In the genomic region with DNA sequence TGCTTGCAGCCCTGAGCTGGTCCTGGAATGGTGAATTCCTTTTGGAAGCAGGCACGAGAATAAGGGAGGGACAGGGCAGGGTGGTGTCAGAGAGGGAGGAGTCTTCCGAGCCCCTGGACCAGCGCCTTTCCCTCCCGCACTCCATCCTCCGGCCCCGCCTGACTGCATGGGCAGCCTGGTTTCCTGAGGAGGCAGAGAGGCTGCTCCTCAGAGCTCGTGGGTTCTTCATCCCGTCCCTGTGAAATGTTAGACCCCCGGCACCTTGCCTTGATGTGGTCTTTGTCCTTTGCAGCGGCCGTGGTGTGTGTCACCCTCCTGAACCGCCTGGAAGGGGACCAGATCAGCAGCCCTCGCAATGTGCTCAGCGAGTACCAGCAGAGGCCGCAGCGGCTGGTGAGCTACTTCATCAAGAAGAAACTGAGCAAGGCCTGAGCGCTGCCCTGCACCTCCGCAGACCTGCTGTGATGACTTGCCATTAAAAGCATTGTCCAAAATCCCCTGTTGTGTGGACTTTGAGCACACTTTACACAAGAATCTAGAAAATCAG, we compare ENCODE assay signal across 24 cellular contexts. TPM values are rescaled to one million over a fixed set of nuclear protein-coding genes. Genes with fewer than 3 reads are reported as not detected.
DNase-seq lines count a peak whose midpoint lies in the region; ATAC-seq, FAIRE-seq and TF ChIP-seq lines count a peak whose summit lies in the region.
"Had no signal": no experiment of that assay in that cellular context is flagged by ENCODE, and none has a peak within 500 bp of the region (broad histone marks: within the 10 kb centered on the region; RNA-seq: fewer than 3 reads in every experiment).

No MANE protein-coding gene starts in this region.

- H3K27ac Mint-ChIP-seq in activated CD4-positive, alpha-beta T cell treated with anti-CD3 and anti-CD28 coated beads, Interleukin-2, amount 10 ng/mL, durations not matched to agents 24 days and 14 days = no peak overlapping the region
- H3K27ac Mint-ChIP-seq in activated CD4-positive, alpha-beta T cell treated with anti-CD3 and anti-CD28 coated beads for 36 hours = no peak overlapping the region
- H3K27ac Mint-ChIP-seq in CD4-positive, CD25-positive, alpha-beta regulatory T cell = peak overlapping the region in 2 of 3 donors; percentile 36 to 50
- no peak overlapping the region for H3K27ac Mint-ChIP-seq in endothelial cell (ENCODE audit: unreplicated experiment)
- no peak overlapping the region for H3K27ac Mint-ChIP-seq in osteocyte (ENCODE audit: unreplicated experiment)
- no peak overlapping the region for H3K27ac Mint-ChIP-seq in activated naive CD4-positive, alpha-beta T cell treated with anti-CD3 and anti-CD28 coated beads, Interleukin-2, amount 50 U/mL, for 72 hours
- H3K27ac Mint-ChIP-seq: H9, HFFc6 had no signal

- intact Hi-C loops in activated CD4-positive, alpha-beta T cell treated with anti-CD3 and anti-CD28 coated beads, Interleukin-2, amount 10 ng/mL, durations not matched to agents 24 days and 14 days (cut with micrococcal nuclease) = no loop called here
- intact Hi-C loops in activated CD4-positive, alpha-beta T cell treated with anti-CD3 and anti-CD28 coated beads for 36 hours (cut with DNase I, micrococcal nuclease) = no loop called here
- intact Hi-C loops in pancreas (cut with DNase I) = loop anchor here in 2 of 3 donors (5.0 to 10.0 kb wide), 3 partner anchors 73 to 161 kb away; partner anchors contain the start of genes PKD1L1 (in 2 of the 2) and C7orf57 (in 1 of the 2)

- no peaks in the 10 kb centered on the region for H3K9me3 Mint-ChIP-seq in activated CD4-positive, alpha-beta T cell treated with anti-CD3 and anti-CD28 coated beads, Interleukin-2, amount 10 ng/mL, durations not matched to agents 24 days and 14 days
- H3K9me3 Mint-ChIP-seq in activated CD4-positive, alpha-beta T cell treated with anti-CD3 and anti-CD28 coated beads for 36 hours (ENCODE audit: low read depth) = no peaks in the 10 kb centered on the region
- no peaks in the 10 kb centered on the region for H3K9me3 Mint-ChIP-seq in CD4-positive, CD25-positive, alpha-beta regulatory T cell
- no peaks in the 10 kb centered on the region for H3K9me3 Mint-ChIP-seq in endothelial cell (ENCODE audit: unreplicated experiment)
- no peaks in the 10 kb centered on the region for H3K9me3 Mint-ChIP-seq in osteocyte (ENCODE audit: unreplicated experiment)
- H3K9me3 Mint-ChIP-seq in activated naive CD4-positive, alpha-beta T cell treated with anti-CD3 and anti-CD28 coated beads, Interleukin-2, amount 50 U/mL, for 72 hours = no peaks in the 10 kb centered on the region
- H3K9me3 Mint-ChIP-seq: CD8-positive, alpha-beta T cell; H9; HFFc6 had no signal

- peaks cover 59% of the 10 kb centered on the region for H3K36me3 ChIP-seq in CD4-positive, CD25-positive, alpha-beta regulatory T cell (ENCODE audit: control insufficient read depth, insufficient read depth, low read length)
- H3K36me3 ChIP-seq in pancreas = peaks cover 0 to 7% (median 0%) of the 10 kb centered on the region in 3 donors
- H3K36me3 ChIP-seq: BLaER1 had no signal

- H3K4me3 ChIP-seq in CD4-positive, CD25-positive, alpha-beta regulatory T cell (ENCODE audit: low read depth, low read length) = no peak overlapping the region
- H3K4me3 ChIP-seq in pancreas = no peak overlapping the region
- H3K4me3 ChIP-seq: BLaER1, GM23248, PC-9, SJCRH30 had no signal

- H3K4me1 ChIP-seq in CD4-positive, CD25-positive, alpha-beta regulatory T cell (ENCODE audit: control insufficient read depth, insufficient read depth, low read length, poor library complexity, severe bottlenecking) = peaks cover 10% of the 10 kb centered on the region
- H3K4me1 ChIP-seq in pancreas = peaks cover 0 to 4% (median 0%) of the 10 kb centered on the region in 3 donors
- H3K4me1 ChIP-seq: BLaER1, SJCRH30 had no signal

- POLR2A ChIA-PET in activated CD4-positive, alpha-beta T cell treated with anti-CD3 and anti-CD28 coated beads for 36 hours (lab: Charles Lee) = no interaction called here

- no peaks in the 10 kb centered on the region for H3K27me3 ChIP-seq in CD4-positive, CD25-positive, alpha-beta regulatory T cell (ENCODE audit: control insufficient read depth, insufficient read depth, low read length)
- H3K27me3 ChIP-seq in pancreas = no peaks in the 10 kb centered on the region
- H3K27me3 ChIP-seq: BLaER1, SJCRH30 had no signal

- no peak for ATAC-seq in activated CD4-positive, alpha-beta T cell treated with anti-CD3 and anti-CD28 coated beads for 36 hours
- no peak for ATAC-seq in CD4-positive, CD25-positive, alpha-beta regulatory T cell (ENCODE audit: low read depth in 2 of 2)
- no peak for ATAC-seq in activated naive CD4-positive, alpha-beta T cell treated with anti-CD3 and anti-CD28 coated beads, Interleukin-2, amount 50 U/mL, for 72 hours
- no peak for ATAC-seq in HG02981 (IDR thresholded peaks at IDR 0.05; ENCODE audit: unreplicated experiment)
- no peak for ATAC-seq in pancreas
- ATAC-seq: CD8-positive, alpha-beta T cell had no signal

- H3K27ac ChIP-seq in CD4-positive, CD25-positive, alpha-beta regulatory T cell (ENCODE audit: insufficient read depth, low read length, poor library complexity, severe bottlenecking) = no peak overlapping the region
- no peak overlapping the region for H3K27ac ChIP-seq in pancreas
- H3K27ac ChIP-seq: 22Rv1, BLaER1, GM23248, PC-9, SJCRH30 had no signal

- no peak for TF ChIP-seq CTCF in endothelial cell (IDR thresholded peaks at IDR 0.05; ENCODE audit: unreplicated experiment)
- TF ChIP-seq CTCF in osteocyte (IDR thresholded peaks at IDR 0.05) = no peak
- no peak for TF ChIP-seq CTCF in pancreas (IDR thresholded peaks at IDR 0.05)

- peaks cover 16% of the 10 kb centered on the region for H3K4me1 Mint-ChIP-seq in activated CD4-positive, alpha-beta T cell treated with anti-CD3 and anti-CD28 coated beads, Interleukin-2, amount 10 ng/mL, durations not matched to agents 24 days and 14 days
- peaks cover 10% of the 10 kb centered on the region for H3K4me1 Mint-ChIP-seq in activated CD4-positive, alpha-beta T cell treated with anti-CD3 and anti-CD28 coated beads for 36 hours
- peaks cover 11 to 23% (median 16%) of the 10 kb centered on the region in 4 donors for H3K4me1 Mint-ChIP-seq in CD4-positive, CD25-positive, alpha-beta regulatory T cell
- H3K4me1 Mint-ChIP-seq in endothelial cell (ENCODE audit: unreplicated experiment) (peaks cover 3% of the 10 kb centered on the region), osteocyte (ENCODE audit: unreplicated experiment) (no peaks in the 10 kb centered on the region)

- WGBS in pancreas, 2 donors = 87 to 91% methylated on average over 18 of the region's 18 CpGs

- CTCF ChIA-PET in activated CD4-positive, alpha-beta T cell treated with anti-CD3 and anti-CD28 coated beads for 36 hours (lab: Charles Lee) = interaction anchor here (0.7 to 4.2 kb wide), 7 partner anchors 24 to 163 kb away, joined by 3 to 51 read pairs (median 22); no protein-coding TSS in a partner anchor

- no peaks in the 10 kb centered on the region for H3K9me3 ChIP-seq in CD4-positive, CD25-positive, alpha-beta regulatory T cell (ENCODE audit: control insufficient read depth in 2 of 2, low read length in 2 of 2)
- H3K9me3 ChIP-seq in pancreas = no peaks in the 10 kb centered on the region
- H3K9me3 ChIP-seq: BLaER1, SJCRH30 had no signal

- peak; percentile 57 for DNase-seq in activated CD4-positive, alpha-beta T cell treated with anti-CD3 and anti-CD28 coated beads, Interleukin-2, amount 10 ng/mL, durations not matched to agents 24 days and 14 days
- DNase-seq in activated CD4-positive, alpha-beta T cell treated with anti-CD3 and anti-CD28 coated beads for 36 hours = no peak
- no peak for DNase-seq in CD4-positive, CD25-positive, alpha-beta regulatory T cell
- no peak for DNase-seq in endothelial cell (ENCODE audit: low spot score)
- peak; percentile 77 for DNase-seq in osteocyte (ENCODE audit: extremely low spot score, unreplicated experiment)
- DNase-seq in activated naive CD4-positive, alpha-beta T cell treated with anti-CD3 and anti-CD28 coated beads, Interleukin-2, amount 50 U/mL, for 72 hours (ENCODE audit: low spot score in 2 of 2) = no peak
- no peak for DNase-seq in pancreas
- DNase-seq: ACHN; CD8-positive, alpha-beta T cell; DND-41; GM23248; H9; HFFc6; MM.1S; NCI-H1048; NCI-H1417 treated with DMSO at 0.1 percent for 48 hours; NCI-H1930; NCI-H510A; PC-9; SJCRH30 had no signal

- H3K36me3 Mint-ChIP-seq in activated CD4-positive, alpha-beta T cell treated with anti-CD3 and anti-CD28 coated beads, Interleukin-2, amount 10 ng/mL, durations not matched to agents 24 days and 14 days (ENCODE audit: low read depth) = peaks cover 56% of the 10 kb centered on the region
- peaks cover 34% of the 10 kb centered on the region for H3K36me3 Mint-ChIP-seq in activated CD4-positive, alpha-beta T cell treated with anti-CD3 and anti-CD28 coated beads for 36 hours (ENCODE audit: low read depth)
- H3K36me3 Mint-ChIP-seq in CD4-positive, CD25-positive, alpha-beta regulatory T cell = peaks cover 48% of the 10 kb centered on the region
- H3K36me3 Mint-ChIP-seq in endothelial cell (ENCODE audit: low read depth, unreplicated experiment) = peaks cover 48% of the 10 kb centered on the region
- peaks cover 33% of the 10 kb centered on the region for H3K36me3 Mint-ChIP-seq in osteocyte (ENCODE audit: unreplicated experiment)
- H3K36me3 Mint-ChIP-seq in activated naive CD4-positive, alpha-beta T cell treated with anti-CD3 and anti-CD28 coated beads, Interleukin-2, amount 50 U/mL, for 72 hours = peaks cover 11 to 14% of the 10 kb centered on the region in 2 donors

- H3K4me3 Mint-ChIP-seq in activated CD4-positive, alpha-beta T cell treated with anti-CD3 and anti-CD28 coated beads, Interleukin-2, amount 10 ng/mL, durations not matched to agents 24 days and 14 days = no peak overlapping the region
- H3K4me3 Mint-ChIP-seq in activated CD4-positive, alpha-beta T cell treated with anti-CD3 and anti-CD28 coated beads for 36 hours = no peak overlapping the region
- no peak overlapping the region for H3K4me3 Mint-ChIP-seq in CD4-positive, CD25-positive, alpha-beta regulatory T cell
- H3K4me3 Mint-ChIP-seq in endothelial cell (ENCODE audit: unreplicated experiment) = peak overlapping the region; percentile 39
- H3K4me3 Mint-ChIP-seq in osteocyte (ENCODE audit: unreplicated experiment) = no peak overlapping the region
- H3K4me3 Mint-ChIP-seq: CD8-positive, alpha-beta T cell; H9; HFFc6 had no signal

- no peak for FAIRE-seq in pancreas (lab: Jason Lieb, UNC)
- FAIRE-seq: GM12891 had no signal

- H3K27me3 Mint-ChIP-seq in activated CD4-positive, alpha-beta T cell treated with anti-CD3 and anti-CD28 coated beads, Interleukin-2, amount 10 ng/mL, durations not matched to agents 24 days and 14 days = no peaks in the 10 kb centered on the region
- no peaks in the 10 kb centered on the region for H3K27me3 Mint-ChIP-seq in activated CD4-positive, alpha-beta T cell treated with anti-CD3 and anti-CD28 coated beads for 36 hours
- no peaks in the 10 kb centered on the region for H3K27me3 Mint-ChIP-seq in CD4-positive, CD25-positive, alpha-beta regulatory T cell
- H3K27me3 Mint-ChIP-seq in endothelial cell (ENCODE audit: unreplicated experiment) (peaks cover 12% of the 10 kb centered on the region), osteocyte (ENCODE audit: unreplicated experiment) (no peaks in the 10 kb centered on the region)

RNA-seq across cellular contexts. Expression of gene UPP1, which starts 18.9 kb away (rescaled TPM):
- 61.5 and 64.2 TPM in 2 replicates for total RNA-seq in activated CD4-positive, alpha-beta T cell treated with anti-CD3 and anti-CD28 coated beads, Interleukin-2, amount 10 ng/mL, durations not matched to agents 24 days and 14 days
- 10 to 100 TPM; 51.6 to 70.7 TPM for total RNA-seq in activated CD4-positive, alpha-beta T cell treated with anti-CD3 and anti-CD28 coated beads for 36 hours
- total RNA-seq in CD4-positive, CD25-positive, alpha-beta regulatory T cell = 66.6 TPM
- 100 to 1,000 TPM in 3 of 4 donors, 10 to 100 TPM in 1; 98.1 to 123 (median 110) TPM for polyA plus RNA-seq in CD4-positive, CD25-positive, alpha-beta regulatory T cell
- total RNA-seq in endothelial cell (ENCODE audit: unreplicated experiment) (77.4 TPM), osteocyte (26.8 and 27.3 TPM in 2 replicates), pancreas (10 to 100 TPM in 1 of 6 donors, 1 to 10 TPM in 5; 2.6 to 13.6 (median 7.4) TPM)
- total RNA-seq in activated naive CD4-positive, alpha-beta T cell treated with anti-CD3 and anti-CD28 coated beads, Interleukin-2, amount 50 U/mL, for 72 hours = 10 to 100 TPM; 20.0 to 50.1 TPM
- polyA plus RNA-seq in pancreas = 10 to 100 TPM; 20.0 to 36.3 TPM

Comparison
In these comparisons a context has a peak if more than half of its experiments do, and no peak if none do; other contexts are left out.
1. DNase-seq: peak in activated CD4-positive, alpha-beta T cell treated with anti-CD3 and anti-CD28 coated beads, Interleukin-2, amount 10 ng/mL, durations not matched to agents 24 days and 14 days (single experiment) and osteocyte (single experiment); none in activated CD4-positive, alpha-beta T cell treated with anti-CD3 and anti-CD28 coated beads for 36 hours (single experiment), CD4-positive, CD25-positive, alpha-beta regulatory T cell (0 of 3), endothelial cell (single experiment), activated naive CD4-positive, alpha-beta T cell treated with anti-CD3 and anti-CD28 coated beads, Interleukin-2, amount 50 U/mL, for 72 hours (0 of 2) and pancreas (0 of 6).
2. H3K27ac Mint-ChIP-seq: peak in CD4-positive, CD25-positive, alpha-beta regulatory T cell (2 of 3); none in activated CD4-positive, alpha-beta T cell treated with anti-CD3 and anti-CD28 coated beads, Interleukin-2, amount 10 ng/mL, durations not matched to agents 24 days and 14 days (single experiment), activated CD4-positive, alpha-beta T cell treated with anti-CD3 and anti-CD28 coated beads for 36 hours (single experiment), endothelial cell (single experiment), osteocyte (single experiment) and activated naive CD4-positive, alpha-beta T cell treated with anti-CD3 and anti-CD28 coated beads, Interleukin-2, amount 50 U/mL, for 72 hours (0 of 2).
3. intact Hi-C loops: an anchor here in pancreas (5.0 to 10.0 kb wide); none called in activated CD4-positive, alpha-beta T cell treated with anti-CD3 and anti-CD28 coated beads, Interleukin-2, amount 10 ng/mL, durations not matched to agents 24 days and 14 days and activated CD4-positive, alpha-beta T cell treated with anti-CD3 and anti-CD28 coated beads for 36 hours.